24 cellular contexts compared by ENCODE assay signal in the genomic region with DNA sequence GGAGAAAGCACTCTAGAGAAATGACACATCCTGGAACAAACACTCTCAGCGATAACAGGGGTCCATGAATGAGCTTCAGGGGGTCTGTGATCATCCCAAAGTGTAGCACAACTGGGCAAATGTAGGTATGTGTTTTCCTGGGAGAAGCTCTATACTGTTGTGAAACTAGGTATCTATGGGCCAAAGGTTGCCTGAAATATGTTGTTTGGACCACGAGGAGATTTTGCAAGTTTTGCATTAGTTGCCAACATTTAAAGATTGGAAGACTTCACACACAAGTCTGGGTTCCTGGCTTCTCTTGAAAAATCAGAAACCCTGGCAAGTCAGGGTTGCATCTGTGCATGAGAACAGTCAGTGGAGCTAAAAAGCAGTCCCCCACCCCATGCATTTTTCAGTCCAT. TPM values are rescaled to one million over a fixed set of nuclear protein-coding genes. Genes with fewer than 3 reads are reported as not detected.
DNase-seq lines count a peak whose midpoint lies in the region; ATAC-seq, FAIRE-seq and TF ChIP-seq lines count a peak whose summit lies in the region.
"Had no signal": no experiment of that assay in that cellular context is flagged by ENCODE, and none has a peak within 500 bp of the region (broad histone marks: within the 10 kb centered on the region; RNA-seq: fewer than 3 reads in every experiment).

No MANE protein-coding gene starts in this region.

- H3K4me3 ChIP-seq in fibroblast of pulmonary artery (replicated peaks; ENCODE audit: low read depth, low read length) = no peak overlapping the region
- H3K4me3 ChIP-seq: MG63, SJSA1 had no signal

- no peak for TF ChIP-seq POLR2A in GM12892 (IDR thresholded peaks at IDR 0.05; ENCODE audit: low read depth, low read length)

- H3K4me1 Mint-ChIP-seq in activated CD8-positive, alpha-beta T cell treated with anti-CD3 and anti-CD28 coated beads for 36 hours (ENCODE audit: low read depth) = peaks cover 13% of the 10 kb centered on the region

- H3K9me3 Mint-ChIP-seq in activated CD8-positive, alpha-beta T cell treated with anti-CD3 and anti-CD28 coated beads for 36 hours = no peaks in the 10 kb centered on the region
- H3K9me3 Mint-ChIP-seq: CD14-positive monocyte, HFFc6 had no signal

- CTCF ChIA-PET in activated CD8-positive, alpha-beta T cell treated with anti-CD3 and anti-CD28 coated beads for 36 hours (lab: Charles Lee) = interaction anchor here (0.9 to 3.0 kb wide), 4 partner anchors 18 to 282 kb away, joined by 3 to 10 read pairs (median 4); no protein-coding TSS in a partner anchor

- ATAC-seq in left lobe of liver = peak; percentile 83
- ATAC-seq in activated CD8-positive, alpha-beta T cell treated with anti-CD3 and anti-CD28 coated beads for 36 hours = no peak

- intact Hi-C loops in activated CD8-positive, alpha-beta T cell treated with anti-CD3 and anti-CD28 coated beads for 36 hours (cut with micrococcal nuclease) = no loop called here

- no peak for TF ChIP-seq CTCF in fibroblast of pulmonary artery (IDR thresholded peaks at IDR 0.05; ENCODE audit: low read length, missing control alignments)
- no peak for TF ChIP-seq CTCF in activated CD8-positive, alpha-beta T cell treated with anti-CD3 and anti-CD28 coated beads for 36 hours (IDR thresholded peaks at IDR 0.05)

- H3K27ac Mint-ChIP-seq in activated CD8-positive, alpha-beta T cell treated with anti-CD3 and anti-CD28 coated beads for 36 hours = no peak overlapping the region
- H3K27ac Mint-ChIP-seq: B cell, CD14-positive monocyte, HFFc6 had no signal

- POLR2A ChIA-PET in activated CD8-positive, alpha-beta T cell treated with anti-CD3 and anti-CD28 coated beads for 36 hours (lab: Charles Lee) = interaction anchor here (0.7 kb wide), 1 partner anchor 1035 kb away, joined by 3 read pairs; no protein-coding TSS in a partner anchor

- no peaks in the 10 kb centered on the region for H3K27me3 Mint-ChIP-seq in activated CD8-positive, alpha-beta T cell treated with anti-CD3 and anti-CD28 coated beads for 36 hours

- H3K36me3 Mint-ChIP-seq in activated CD8-positive, alpha-beta T cell treated with anti-CD3 and anti-CD28 coated beads for 36 hours (ENCODE audit: low read depth) = no peaks in the 10 kb centered on the region
- H3K36me3 Mint-ChIP-seq: CD14-positive monocyte had no signal

- FAIRE-seq in GM12892 (lab: Jason Lieb, UNC) = no peak
- FAIRE-seq: HTR-8/SVneo had no signal

- DNase-seq in amniotic epithelial cell (ENCODE audit: low read depth) (peak; percentile 33), fibroblast of pulmonary artery (ENCODE audit: low read depth) (peak; percentile 13), left lobe of liver (ENCODE audit: low spot score) (no peak), GM12892 (ENCODE audit: insufficient read length) (no peak), NCI-H2227 treated with DMSO at 0.1 percent for 48 hours (lab: John Stamatoyannopoulos, UW) (no peak)
- no peak for DNase-seq in NK-92 treated with Interleukin-12 subunit alpha and Interleukin-12 subunit beta, amount 100 ng/mL, for 24 hours (lab: John Stamatoyannopoulos, UW)
- DNase-seq in activated CD8-positive, alpha-beta T cell treated with anti-CD3 and anti-CD28 coated beads for 36 hours = no peak
- DNase-seq: DMS153, DND-41, H7, HFFc6, KG1, MG63, NCI-H1105 treated with DMSO at 0.1 percent for 48 hours, NCI-H146, NCI-H2029, NCI-H446 treated with DMSO at 0.1 percent for 48 hours, NCI-H526, Right ventricle myocardium superior, RPMI8226 had no signal

- H3K4me3 Mint-ChIP-seq in activated CD8-positive, alpha-beta T cell treated with anti-CD3 and anti-CD28 coated beads for 36 hours = no peak overlapping the region
- H3K4me3 Mint-ChIP-seq: B cell, CD14-positive monocyte, HFFc6 had no signal

RNA-seq across cellular contexts. Expression of gene POU2F2, which starts 26.7 kb away (rescaled TPM):
- 0.83 TPM for total RNA-seq in left lobe of liver
- polyA plus RNA-seq in GM12892 (2012; ENCODE audit: missing spikeins) = 21.0 TPM
- 10 to 100 TPM; 37.7 to 40.7 TPM for total RNA-seq in activated CD8-positive, alpha-beta T cell treated with anti-CD3 and anti-CD28 coated beads for 36 hours

RNA-seq across cellular contexts. Expression of gene DEDD2, which starts 58.6 kb away (rescaled TPM):
- 15.0 TPM for total RNA-seq in left lobe of liver
- polyA plus RNA-seq in GM12892 (2012; ENCODE audit: missing spikeins) = 11.7 TPM
- total RNA-seq in activated CD8-positive, alpha-beta T cell treated with anti-CD3 and anti-CD28 coated beads for 36 hours = 10 to 100 TPM; 21.7 to 22.5 TPM

Comparison
In these comparisons a context has a peak if more than half of its experiments do, and no peak if none do; other contexts are left out.
1. DNase-seq: peak in amniotic epithelial cell (single experiment) and fibroblast of pulmonary artery (single experiment); none in left lobe of liver (single experiment), GM12892 (single experiment), NCI-H2227 treated with DMSO at 0.1 percent for 48 hours (single experiment), NK-92 treated with Interleukin-12 subunit alpha and Interleukin-12 subunit beta, amount 100 ng/mL, for 24 hours (single experiment) and activated CD8-positive, alpha-beta T cell treated with anti-CD3 and anti-CD28 coated beads for 36 hours (single experiment).
2. RNA of gene POU2F2, which starts 26.7 kb away (total RNA-seq): 37.7 to 40.7 TPM in activated CD8-positive, alpha-beta T cell treated with anti-CD3 and anti-CD28 coated beads for 36 hours; 0.83 TPM in left lobe of liver (single experiment); every median in the first group is over 10 times any median in the second.